29 cellular contexts compared by ENCODE assay signal in the genomic region with DNA sequence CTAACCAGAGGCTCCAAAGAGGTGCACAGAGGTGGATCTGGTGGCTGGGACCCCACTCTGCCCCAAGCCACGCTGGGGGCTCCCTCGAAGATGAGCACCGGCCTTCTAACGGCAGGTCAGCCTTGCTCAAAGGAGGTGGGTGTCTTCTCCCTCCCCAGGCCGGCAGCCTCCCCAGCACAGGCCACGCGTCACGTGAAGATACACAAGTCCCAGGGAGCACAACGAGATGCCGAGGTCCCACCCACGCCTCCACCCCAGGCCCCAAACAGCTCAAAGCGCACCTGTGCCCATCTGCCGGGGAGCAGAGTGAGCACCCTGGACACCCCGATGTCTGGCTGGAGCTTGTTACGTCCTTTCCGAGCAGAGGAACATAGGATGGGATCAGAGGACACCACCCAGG.
"Had no signal": no experiment of that assay in that cellular context is flagged by ENCODE, and none has a peak within 500 bp of the region (broad histone marks: within the 10 kb centered on the region; RNA-seq: fewer than 3 reads in every experiment).

No MANE protein-coding gene starts in this region.

- H3K27ac Mint-ChIP-seq: mesothelial cell of epicardium had no signal

- DNase-seq: cortex of kidney; effector memory CD8-positive, alpha-beta T cell; erythroblast; esophagus squamous epithelium; foreskin melanocyte; glutamatergic neuron; heart right ventricle; hippocampal formation; left cardiac atrium; left lung; mesenchymal stem cell; naive B cell; stimulated activated CD4-positive, alpha-beta T cell treated with anti-CD3 and anti-CD28 coated beads, Interleukin-12 subunit alpha, Interleukin-12 subunit beta, amount 100 ng/mL, for 4 hours; stimulated activated CD4-positive, alpha-beta T cell treated with anti-CD3 and anti-CD28 coated beads, Interleukin-1b, Interleukin-23, amount 100 ng/mL, for 48 hours; stimulated activated CD4-positive, alpha-beta T cell treated with anti-CD3 and anti-CD28 coated beads, Interleukin-4, amount 100 ng/mL, for 1 hour; stimulated activated CD8-positive, alpha-beta memory T cell treated with anti-CD3 and anti-CD28 coated beads, Interleukin-4, amount 100 ng/mL, for 48 hours; stimulated activated naive CD8-positive, alpha-beta T cell treated with anti-CD3 and anti-CD28 coated beads, Interleukin-15, Interleukin-2, amounts not matched to agents 100 U/mL and 50 U/mL, for 24 hours; substantia nigra; testis; tibial artery; upper lobe of left lung had no signal

- ATAC-seq: effector memory CD8-positive, alpha-beta T cell; heart right ventricle; left lung; mucosa of descending colon; natural killer cell treated with Interleukin-12 subunit alpha and Interleukin-12 subunit beta and Interleukin-15 and Interleukin-18, amount 100 ng/mL, for 72 hours; sciatic nerve; stimulated activated naive CD8-positive, alpha-beta T cell treated with anti-CD3 and anti-CD28 coated beads, Interleukin-15, Interleukin-2, amounts not matched to agents 100 U/mL and 50 U/mL, for 24 hours had no signal

- H3K27me3 ChIP-seq: esophagus squamous epithelium, heart right ventricle, left lung, right atrium auricular region, testis, tibial artery, upper lobe of left lung had no signal

- H3K27me3 Mint-ChIP-seq: effector memory CD8-positive, alpha-beta T cell; naive B cell; natural killer cell treated with Interleukin-12 subunit alpha and Interleukin-12 subunit beta and Interleukin-15 and Interleukin-18, amount 100 ng/mL, for 72 hours had no signal

- H3K4me3 ChIP-seq: esophagus squamous epithelium, heart right ventricle, left lung, mucosa of descending colon, prostate gland, right atrium auricular region, smooth muscle cell, testis, tibial artery, upper lobe of left lung had no signal

- H3K36me3 Mint-ChIP-seq: natural killer cell treated with Interleukin-12 subunit alpha and Interleukin-12 subunit beta and Interleukin-15 and Interleukin-18, amount 100 ng/mL, for 72 hours had no signal

- H3K27ac ChIP-seq: esophagus squamous epithelium, heart right ventricle, left lung, prostate gland, right atrium auricular region, testis, tibial artery, upper lobe of left lung had no signal

- H3K9me3 ChIP-seq: esophagus squamous epithelium, left lung, mucosa of descending colon, prostate gland, right atrium auricular region, testis, tibial artery, upper lobe of left lung had no signal

- H3K9me3 Mint-ChIP-seq: effector memory CD8-positive, alpha-beta T cell had no signal

- H3K4me1 ChIP-seq: testis had no signal

- H3K4me3 Mint-ChIP-seq: effector memory CD8-positive, alpha-beta T cell; mesothelial cell of epicardium; natural killer cell treated with Interleukin-12 subunit alpha and Interleukin-12 subunit beta and Interleukin-15 and Interleukin-18, amount 100 ng/mL, for 72 hours; neural crest cell had no signal

- H3K36me3 ChIP-seq: prostate gland had no signal

- H3K4me2 ChIP-seq: smooth muscle cell had no signal
